In genomic region chr5:139517683-139518564, GRCh38 we compare ENCODE assay signal across 1 cellular context.
TF ChIP-seq lines count a peak whose summit lies in the region.

No MANE protein-coding gene starts in this region.

TF ChIP-seq in HEK293, 187 proteins besides CTCF, POLR2A, EP300 and RAD21 (continued from another document and continues in another):
- TF ChIP-seq AEBP2 (tag by site-specific recombination; IDR thresholded peaks at IDR 0.05; ENCODE audit: borderline replicate concordance) (peak; percentile 9), ZNF157 (tag by site-specific recombination; IDR thresholded peaks at IDR 0.05) (no peak), ZNF670 (tag by site-specific recombination; IDR thresholded peaks at IDR 0.05; ENCODE audit: low read depth) (no peak), BCL6B (tag by site-specific recombination; IDR thresholded peaks at IDR 0.05) (no peak), ZBTB49 (tag by site-specific recombination; IDR thresholded peaks at IDR 0.05; ENCODE audit: low read depth) (no peak), ZNF621 (tag by site-specific recombination; IDR thresholded peaks at IDR 0.05) (no peak), HOXC10 (CRISPR knock-in tag; IDR thresholded peaks at IDR 0.05) (no peak), ZNF707 (tag by site-specific recombination; IDR thresholded peaks at IDR 0.05) (no peak), ZBTB8A (tag by site-specific recombination; IDR thresholded peaks at IDR 0.05) (peak; percentile 81), PBX3 (CRISPR knock-in tag; IDR thresholded peaks at IDR 0.05) (0 out of 2 replicates have a peak, but pooled peaks have one; percentile 53), ZNF610 (tag by site-specific recombination; IDR thresholded peaks at IDR 0.05; ENCODE audit: borderline replicate concordance) (peak; percentile 88), ZNF324 (tag by site-specific recombination; IDR thresholded peaks at IDR 0.05) (peak; percentile 98), ZNF311 (tag by site-specific recombination; IDR thresholded peaks at IDR 0.05; ENCODE audit: borderline replicate concordance) (no peak), MYNN (tag by site-specific recombination; IDR thresholded peaks at IDR 0.05; ENCODE audit: borderline replicate concordance) (peak; percentile 21; the same call in 1 of the 2 replicates), ZBTB26 (tag by site-specific recombination; optimal IDR thresholded peaks at IDR 0.05) (peak; percentile 78), KLF7 (tag by site-specific recombination; IDR thresholded peaks at IDR 0.05; ENCODE audit: borderline replicate concordance) (peak; percentile 58), ZNF16 (tag by site-specific recombination; IDR thresholded peaks at IDR 0.05; ENCODE audit: low read depth) (0 out of 2 replicates have a peak, but pooled peaks have one; percentile 38), PRDM4 (tag by site-specific recombination; IDR thresholded peaks at IDR 0.05) (peak; percentile 38; the same call in 1 of the 2 replicates), ZNF112 (tag by site-specific recombination; IDR thresholded peaks at IDR 0.05) (no peak), ZNF561 (tag by site-specific recombination; IDR thresholded peaks at IDR 0.05; ENCODE audit: borderline replicate concordance) (peak; percentile 91; the same call in 1 of the 2 replicates), PATZ1 (tag by site-specific recombination; IDR thresholded peaks at IDR 0.05) (peak; percentile 88), OSR2 (tag by site-specific recombination; IDR thresholded peaks at IDR 0.05) (peak; percentile 47), SETDB1 (IDR thresholded peaks at IDR 0.05; ENCODE audit: insufficient read length, low read length) (no peak), ZNF24 (tag by site-specific recombination; IDR thresholded peaks at IDR 0.05) (peak; percentile 82), ZNF416 (tag by site-specific recombination; IDR thresholded peaks at IDR 0.05) (peak; percentile 24; the same call in 1 of the 2 replicates), ZFP3 (tag by site-specific recombination; IDR thresholded peaks at IDR 0.05; ENCODE audit: low read depth) (no peak), HIC1 (tag by site-specific recombination; IDR thresholded peaks at IDR 0.05) (peak; percentile 96), ZSCAN30 (tag by site-specific recombination; IDR thresholded peaks at IDR 0.05) (peak; percentile 98), ZNF624 (tag by site-specific recombination; IDR thresholded peaks at IDR 0.05) (0 out of 2 replicates have a peak, but pooled peaks have one; percentile 9), ZNF184 (tag by site-specific recombination; IDR thresholded peaks at IDR 0.05) (peak; percentile 84; the same call in 1 of the 2 replicates), ZNF423 (tag by site-specific recombination; IDR thresholded peaks at IDR 0.05) (peak; percentile 41; the same call in 1 of the 2 replicates), ZNF155 (tag by site-specific recombination; IDR thresholded peaks at IDR 0.05) (no peak), ZNF654 (tag by site-specific recombination; IDR thresholded peaks at IDR 0.05; ENCODE audit: low read depth) (peak; percentile 30; the same call in 1 of the 2 replicates), ELK4 (IDR thresholded peaks at IDR 0.05; ENCODE audit: borderline replicate concordance, low read depth, low read length) (no peak)
